In the genomic region with DNA sequence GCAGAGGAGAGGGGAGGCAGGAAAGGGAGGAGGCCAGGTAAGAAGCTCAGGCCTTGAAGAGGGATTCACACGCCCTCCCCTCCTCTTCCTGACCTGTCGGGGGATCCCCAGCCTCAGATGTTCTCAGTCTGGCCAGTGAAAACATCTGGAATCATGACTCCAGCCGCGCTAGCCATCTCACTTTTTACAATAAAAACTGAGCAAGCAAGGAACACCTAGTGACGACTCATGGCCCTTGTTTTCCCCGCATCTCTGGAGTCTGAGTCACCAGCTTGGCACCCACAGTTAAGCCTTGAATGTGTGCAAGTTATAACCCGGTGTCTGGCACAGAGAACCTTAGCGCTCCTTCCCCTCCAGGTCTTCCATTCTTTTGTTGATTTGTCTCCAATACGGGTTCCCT, we compare ENCODE assay signal across 9 cellular contexts.
DNase-seq lines count a peak whose midpoint lies in the region; ATAC-seq and TF ChIP-seq lines count a peak whose summit lies in the region.
"Had no signal": no experiment of that assay in that cellular context is flagged by ENCODE, and none has a peak within 500 bp of the region (broad histone marks: within the 10 kb centered on the region; RNA-seq: fewer than 3 reads in every experiment).

No MANE protein-coding gene starts in this region.

- H3K14ac ChIP-seq in IMR-90 (replicated peaks; ENCODE audit: low read depth, low read length) = peak overlapping the region; percentile 74; the same call in 1 of the 2 replicates

- H2BK20ac ChIP-seq in IMR-90 (ENCODE audit: low read depth, low read length) = peak overlapping the region; percentile 86; the same call in 1 of the 2 replicates

- H2AFZ ChIP-seq in IMR-90 (replicated peaks; ENCODE audit: low read length, poor library complexity) = no peak overlapping the region

- peak overlapping the region; percentile 35; the same call in 1 of the 2 replicates for H3K18ac ChIP-seq in IMR-90 (ENCODE audit: low read depth, low read length)

- no peaks in the 10 kb centered on the region for H3K27me3 Mint-ChIP-seq in MCF 10A (ENCODE audit: insufficient read depth, unreplicated experiment)

- TF ChIP-seq CTCF in AG04450 (IDR thresholded peaks at IDR 0.05; ENCODE audit: low read depth, low read length) = no peak
- no peak for TF ChIP-seq CTCF in IMR-90 (conservative IDR thresholded peaks at IDR 0.05; ENCODE audit: low read depth, low read length)
- TF ChIP-seq CTCF in MCF 10A (IDR thresholded peaks at IDR 0.05; ENCODE audit: unreplicated experiment) = no peak
- no peak for TF ChIP-seq CTCF in GM10266 (IDR thresholded peaks at IDR 0.05; ENCODE audit: control insufficient read depth, insufficient read depth, low read depth, missing control alignments)

- peak overlapping the region; percentile 93 for H3K27ac Mint-ChIP-seq in MCF 10A (ENCODE audit: low read depth, unreplicated experiment)

- CTCF ChIA-PET in AG04450 (lab: Charles Lee) (interaction anchor here (1.0 kb wide), 1 partner anchor 91 kb away, joined by 6 read pairs; no protein-coding TSS in a partner anchor), IMR-90 (lab: Yijun Ruan, JAX) (interaction anchor here (0.5 kb wide), 1 partner anchor 772 kb away, joined by 3 read pairs; no protein-coding TSS in a partner anchor), MCF 10A (lab: Yijun Ruan, JAX) (interaction anchor here (0.8 to 1.3 kb wide), 2 partner anchors 18 to 462 kb away, joined by 3 to 4 read pairs; no protein-coding TSS in a partner anchor)

- dilution Hi-C loops in IMR-90 (cut with HindIII; ENCODE audit: low sequenced_read_pairs, unreplicated experiment) = no loop called here

- peaks cover 73% of the 10 kb centered on the region for H3K9me1 ChIP-seq in IMR-90 (ENCODE audit: insufficient read depth, low read length)

- 32% methylated on average over 6 of the region's 9 CpGs; no CpG with 5 or more reads in 1 of the 2 experiments for WGBS in IMR-90 (ENCODE audit: extremely low coverage in 2 of 2, insufficient read length in 1 of 2), 2 experiments

- intact Hi-C loops in IMR-90 (cut with micrococcal nuclease) (no loop called here), MCF 10A (cut with micrococcal nuclease) (loop anchor here (2.0 to 5.0 kb wide), 2 partner anchors 44 to 145 kb away; no protein-coding TSS in a partner anchor)

- no peak for TF ChIP-seq POLR2A in IMR-90 (IDR thresholded peaks at IDR 0.05; ENCODE audit: low read depth, low read length)

- peak overlapping the region; percentile 76 to 83; a peak in 3 of 4 replicates for H4K8ac ChIP-seq in IMR-90 (ENCODE audit: low read depth in 2 of 2, low read length in 2 of 2)

- H3K36me3 Mint-ChIP-seq in MCF 10A (ENCODE audit: insufficient read depth, unreplicated experiment) = peaks cover 6% of the 10 kb centered on the region

- no peak for TF ChIP-seq RAD21 in IMR-90 (IDR thresholded peaks at IDR 0.05; ENCODE audit: low read length)

- H3K9ac ChIP-seq in IMR-90 (ENCODE audit: low read depth, low read length) = no peak overlapping the region

- H4K20me1 ChIP-seq in IMR-90 (ENCODE audit: insufficient read depth, low read length) = peaks cover 92% of the 10 kb centered on the region

- DNase-seq in AG04450 (ENCODE audit: low read depth, low spot score) (peak; percentile 39), IMR-90 (peak; percentile 88), MCF 10A (ENCODE audit: unreplicated experiment) (peak; percentile 98), lung microvascular endothelial cell (ENCODE audit: low read depth in 2 of 2) (peak; percentile 26 to 86), middle frontal gyrus (ENCODE audit: extremely low spot score, low spot score) (no peak), GM10266 (ENCODE audit: extremely low spot score) (no peak)
- DNase-seq: activated CD8-positive, alpha-beta memory T cell treated with anti-CD3 and anti-CD28 coated beads for 24 hours had no signal

- H3K27me3 ChIP-seq in AG04450 (ENCODE audit: control insufficient read depth, insufficient read depth, low read length) = no peaks in the 10 kb centered on the region
- H3K27me3 ChIP-seq in IMR-90 (ENCODE audit: control insufficient read depth, insufficient read depth, low read length) = no peaks in the 10 kb centered on the region

- no TSS peak for BruUV-seq in IMR-90 (replicated peaks; lab: Mats Ljungman, UMichigan)
- BruUV-seq in MCF 10A (replicated peaks; lab: Mats Ljungman, UMichigan) = no TSS peak

- H2BK120ac ChIP-seq in IMR-90 (ENCODE audit: low read depth, low read length) = peak overlapping the region; percentile 93

- ATAC-seq in IMR-90 (ENCODE audit: low read depth) (no peak), HG03135 (IDR thresholded peaks at IDR 0.05; ENCODE audit: unreplicated experiment) (no peak), GM18868 (IDR thresholded peaks at IDR 0.05; ENCODE audit: unreplicated experiment) (no peak)

- peak overlapping the region; percentile 97 for H2AK5ac ChIP-seq in IMR-90 (ENCODE audit: low read depth, low read length)

- 0 out of 2 replicates have a peak overlapping the region, but pooled peaks have one; percentile 4 for H3K4me2 ChIP-seq in IMR-90 (ENCODE audit: low read depth, low read length)

- H3K23ac ChIP-seq in IMR-90 (ENCODE audit: low read depth, low read length) = peak overlapping the region; percentile 49

- H3K79me1 ChIP-seq in IMR-90 (ENCODE audit: low read depth in 1 of 2, low read length in 2 of 2) = peaks cover 6 to 89% of the 10 kb centered on the region in 2 experiments; a peak in 3 of 4 replicates

- H3K4me1 Mint-ChIP-seq in MCF 10A (ENCODE audit: insufficient read depth, unreplicated experiment) = peaks cover 58% of the 10 kb centered on the region

- H2BK15ac ChIP-seq in IMR-90 (ENCODE audit: low read depth, low read length) = peak overlapping the region; percentile 80; the same call in 2 of the 3 replicates

- H3K9me3 Mint-ChIP-seq in MCF 10A (ENCODE audit: unreplicated experiment) = no peaks in the 10 kb centered on the region

- peak overlapping the region; percentile 96 for H3K4ac ChIP-seq in IMR-90 (ENCODE audit: low read depth, low read length)

- peak overlapping the region; percentile 80 for H4K91ac ChIP-seq in IMR-90 (ENCODE audit: insufficient read depth, low read depth, low read length)

- POLR2A ChIA-PET in AG04450 (lab: Yijun Ruan, JAX) (interaction anchor here (1.0 kb wide), 1 partner anchor 42 kb away, joined by 5 read pairs; no protein-coding TSS in a partner anchor), IMR-90 (lab: Charles Lee; ENCODE audit: unreplicated experiment) (no interaction called here), MCF 10A (lab: Yijun Ruan, JAX) (interaction anchor here (0.7 to 8.1 kb wide), 15 partner anchors 9 to 469 kb away, joined by 3 to 98 read pairs (median 4); a partner anchor contains a TSS)

- peak overlapping the region; percentile 89 for H2BK5ac ChIP-seq in IMR-90 (ENCODE audit: low read depth, low read length, poor library complexity, severe bottlenecking)

- H3K27ac ChIP-seq in AG04450 (ENCODE audit: low read depth, low read length) (peak overlapping the region; percentile 80), IMR-90 (ENCODE audit: insufficient read depth, low read length) (peak overlapping the region; percentile 41)

- H2AK9ac ChIP-seq in IMR-90 (replicated peaks; ENCODE audit: low read depth, low read length, poor library complexity) = no peak overlapping the region

- H3K9me3 ChIP-seq in AG04450 (ENCODE audit: control insufficient read depth, insufficient read depth, low read length) (no peaks in the 10 kb centered on the region; the same call in 1 of the 2 replicates), IMR-90 (ENCODE audit: control insufficient read depth, insufficient read depth, low read length) (no peaks in the 10 kb centered on the region)

- peak overlapping the region; percentile 71 for H3K4me3 Mint-ChIP-seq in MCF 10A (ENCODE audit: unreplicated experiment)

- H4K5ac ChIP-seq in IMR-90 (ENCODE audit: low read depth, low read length) = no peak overlapping the region

- H3K4me3 ChIP-seq in AG04450 (ENCODE audit: low read depth, low read length) = no peak overlapping the region
- H3K4me3 ChIP-seq in IMR-90 (ENCODE audit: insufficient read depth, low read depth, low read length) = no peak overlapping the region

- H3K36me3 ChIP-seq in IMR-90 (ENCODE audit: control insufficient read depth, insufficient read depth, low read length) = peaks cover 3% of the 10 kb centered on the region; the same call in 1 of the 2 replicates

- H3K56ac ChIP-seq in IMR-90 (ENCODE audit: extremely low read depth, insufficient read depth, low read length) = no peak overlapping the region

- peaks cover 70% of the 10 kb centered on the region for H3K4me1 ChIP-seq in IMR-90 (ENCODE audit: control insufficient read depth, insufficient read depth, low read length)

- in situ Hi-C loops in IMR-90 (cut with MboI; ENCODE audit: low sequenced_read_pairs) = no loop called here

TF ChIP-seq in IMR-90, 13 proteins besides CTCF, POLR2A, EP300 and RAD21:
- TF ChIP-seq CEBPB (IDR thresholded peaks at IDR 0.05; ENCODE audit: low read depth, low read length) (no peak), FOS (IDR thresholded peaks at IDR 0.05; ENCODE audit: low read depth, low read length) (peak; percentile 74), SMC3 (IDR thresholded peaks at IDR 0.05; ENCODE audit: low read depth, low read length) (0 out of 2 replicates have a peak, but pooled peaks have one; percentile 2), MXI1 (IDR thresholded peaks at IDR 0.05; ENCODE audit: borderline replicate concordance, low read depth, low read length) (no peak), BHLHE40 (IDR thresholded peaks at IDR 0.05; ENCODE audit: low read depth, low read length) (peak; percentile 30; the same call in 1 of the 2 replicates), CHD1 (IDR thresholded peaks at IDR 0.05; ENCODE audit: low read depth, low read length) (no peak), NFE2L2 (IDR thresholded peaks at IDR 0.05; ENCODE audit: low read depth, low read length) (peak; percentile 14; the same call in 1 of the 2 replicates)
- TF ChIP-seq, protein P1, sequence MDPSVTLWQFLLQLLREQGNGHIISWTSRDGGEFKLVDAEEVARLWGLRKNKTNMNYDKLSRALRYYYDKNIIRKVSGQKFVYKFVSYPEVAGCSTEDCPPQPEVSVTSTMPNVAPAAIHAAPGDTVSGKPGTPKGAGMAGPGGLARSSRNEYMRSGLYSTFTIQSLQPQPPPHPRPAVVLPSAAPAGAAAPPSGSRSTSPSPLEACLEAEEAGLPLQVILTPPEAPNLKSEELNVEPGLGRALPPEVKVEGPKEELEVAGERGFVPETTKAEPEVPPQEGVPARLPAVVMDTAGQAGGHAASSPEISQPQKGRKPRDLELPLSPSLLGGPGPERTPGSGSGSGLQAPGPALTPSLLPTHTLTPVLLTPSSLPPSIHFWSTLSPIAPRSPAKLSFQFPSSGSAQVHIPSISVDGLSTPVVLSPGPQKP (IDR thresholded peaks at IDR 0.05; ENCODE audit: borderline replicate concordance, low read depth, low read length) = no peak

Comparison
In these comparisons a context has a peak if more than half of its experiments do, and no peak if none do; other contexts are left out.
1. DNase-seq: peak in AG04450 (single experiment), IMR-90 (single experiment), MCF 10A (single experiment) and lung microvascular endothelial cell (2 of 2); none in middle frontal gyrus (single experiment) and GM10266 (single experiment).